ENCODE assay signal across 34 cellular contexts in genomic region chr16:4946917-4947316, GRCh38. TPM values are rescaled to one million over a fixed set of nuclear protein-coding genes. Genes with fewer than 3 reads are reported as not detected.
"Had no signal": no experiment of that assay in that cellular context is flagged by ENCODE, and none has a peak within 500 bp of the region (broad histone marks: within the 10 kb centered on the region; RNA-seq: fewer than 3 reads in every experiment).

No MANE protein-coding gene starts in this region.

- H3K79me2 ChIP-seq: parathyroid adenoma had no signal

- H3K36me3 Mint-ChIP-seq: activated CD4-positive, alpha-beta memory T cell treated with anti-CD3 and anti-CD28 coated beads for 36 hours; activated naive CD8-positive, alpha-beta T cell treated with anti-CD3 and anti-CD28 coated beads for 36 hours; stimulated activated naive B cell treated with anti-CD40 and anti-IgM and Interleukin-4, amounts not matched to agents 10 μg/mL and 1 μg/mL and 100 μg/mL, for 72 hours had no signal

- H3K36me3 ChIP-seq: adrenal gland, heart right ventricle, left lung, lower lobe of right lung, right atrium auricular region, tibial nerve, WERI-Rb-1 had no signal

- H3K9me3 Mint-ChIP-seq: activated CD4-positive, alpha-beta memory T cell treated with anti-CD3 and anti-CD28 coated beads for 36 hours; activated naive CD4-positive, alpha-beta T cell treated with anti-CD3 and anti-CD28 coated beads for 36 hours; activated naive CD8-positive, alpha-beta T cell treated with anti-CD3 and anti-CD28 coated beads for 36 hours; activated T-helper 1 cell treated with anti-CD3 and anti-CD28 coated beads, Interleukin-12 subunit alpha, Interleukin-12 subunit beta, Interleukin-2, Interleukin-4 antibody, amounts not matched to agents 30 ng/mL and 10 ng/mL and 1 ng/mL, durations not matched to agents 14 hours and 24 hours and 36 hours; nephron progenitor cell; stimulated activated naive B cell treated with anti-CD40 and anti-IgM and Interleukin-4, amounts not matched to agents 10 μg/mL and 1 μg/mL and 100 μg/mL, for 72 hours had no signal

- ATAC-seq: activated CD4-positive, CD25-positive, alpha-beta regulatory T cell treated with anti-CD3 and anti-CD28 coated beads, Interleukin-2, amount 50 U/mL, for 24 hours; body of pancreas; foreskin keratinocyte; heart right ventricle; left lung; lower lobe of right lung; stimulated activated naive B cell treated with anti-CD40 and anti-IgM and Interleukin-4, amounts not matched to agents 10 μg/mL and 1 μg/mL and 100 μg/mL, for 72 hours; T-helper 17 cell had no signal

- H3K27me3 ChIP-seq: adrenal gland, body of pancreas, foreskin keratinocyte, right atrium auricular region, tibial nerve had no signal

- H2AFZ ChIP-seq: parathyroid adenoma had no signal

- DNase-seq: activated CD4-positive, alpha-beta memory T cell treated with anti-CD3 and anti-CD28 coated beads for 36 hours; activated CD4-positive, alpha-beta T cell treated with anti-CD3 and anti-CD28 coated beads for 48 hours; activated CD8-positive, alpha-beta memory T cell treated with anti-CD3 and anti-CD28 coated beads, Interleukin-2, amount 50 U/mL, for 4 hours; activated effector memory CD4-positive, alpha-beta T cell treated with anti-CD3 and anti-CD28 coated beads, Interleukin-2, amount 50 U/mL, for 16 hours; activated naive CD4-positive, alpha-beta T cell treated with anti-CD3 and anti-CD28 coated beads for 36 hours; activated naive CD8-positive, alpha-beta T cell treated with anti-CD3 and anti-CD28 coated beads for 36 hours; activated T-cell treated with anti-CD3 and anti-CD28 coated beads, Interleukin-2, amount 50 U/mL, for 1 hour; adrenal gland; body of pancreas; dorsolateral prefrontal cortex; effector memory CD4-positive, alpha-beta T cell; foreskin keratinocyte; heart right ventricle; lower lobe of right lung; mesendoderm; nephron progenitor cell; nucleus accumbens; stimulated activated CD4-positive, alpha-beta T cell treated with anti-CD3 and anti-CD28 coated beads, Interleukin-15, amount 100 ng/mL, for 24 hours; stimulated activated CD4-positive, alpha-beta T cell treated with anti-CD3 and anti-CD28 coated beads, Interleukin-2, amount 100 ng/mL, for 24 hours; stimulated activated naive B cell treated with anti-CD40 and anti-IgM and Interleukin-4, amounts not matched to agents 10 μg/mL and 1 μg/mL and 100 μg/mL, for 72 hours; T-helper 17 cell; T1000; WERI-Rb-1 had no signal

- H3K27ac Mint-ChIP-seq: activated CD4-positive, alpha-beta memory T cell treated with anti-CD3 and anti-CD28 coated beads for 36 hours; activated naive CD4-positive, alpha-beta T cell treated with anti-CD3 and anti-CD28 coated beads for 36 hours; activated naive CD8-positive, alpha-beta T cell treated with anti-CD3 and anti-CD28 coated beads for 36 hours; activated T-helper 1 cell treated with anti-CD3 and anti-CD28 coated beads, Interleukin-12 subunit alpha, Interleukin-12 subunit beta, Interleukin-2, Interleukin-4 antibody, amounts not matched to agents 30 ng/mL and 10 ng/mL and 1 ng/mL, durations not matched to agents 14 hours and 24 hours and 36 hours; nephron progenitor cell; stimulated activated naive B cell treated with anti-CD40 and anti-IgM and Interleukin-4, amounts not matched to agents 10 μg/mL and 1 μg/mL and 100 μg/mL, for 72 hours; T-helper 17 cell had no signal

- H3K4me1 Mint-ChIP-seq: activated naive CD8-positive, alpha-beta T cell treated with anti-CD3 and anti-CD28 coated beads for 36 hours had no signal

- H3K4me3 ChIP-seq: adrenal gland, body of pancreas, coronary artery, dorsolateral prefrontal cortex, heart right ventricle, left lung, lower lobe of right lung, right atrium auricular region, tibial nerve had no signal

- H3K27ac ChIP-seq: coronary artery, dorsolateral prefrontal cortex, foreskin keratinocyte, heart right ventricle, lower lobe of right lung, parathyroid adenoma had no signal

- H3K4me3 Mint-ChIP-seq: activated CD4-positive, alpha-beta memory T cell treated with anti-CD3 and anti-CD28 coated beads for 36 hours; activated naive CD4-positive, alpha-beta T cell treated with anti-CD3 and anti-CD28 coated beads for 36 hours; activated naive CD8-positive, alpha-beta T cell treated with anti-CD3 and anti-CD28 coated beads for 36 hours; activated T-helper 1 cell treated with anti-CD3 and anti-CD28 coated beads, Interleukin-12 subunit alpha, Interleukin-12 subunit beta, Interleukin-2, Interleukin-4 antibody, amounts not matched to agents 30 ng/mL and 10 ng/mL and 1 ng/mL, durations not matched to agents 14 hours and 24 hours and 36 hours; nephron progenitor cell; stimulated activated naive B cell treated with anti-CD40 and anti-IgM and Interleukin-4, amounts not matched to agents 10 μg/mL and 1 μg/mL and 100 μg/mL, for 72 hours; T-helper 17 cell had no signal

- H3K9me3 ChIP-seq: adrenal gland, body of pancreas, heart right ventricle, left lung, lower lobe of right lung, right atrium auricular region, tibial nerve had no signal

RNA-seq across cellular contexts. Expression of gene PPL, which starts 10.0 kb away (rescaled TPM):
- total RNA-seq: activated CD8-positive, alpha-beta memory T cell treated with anti-CD3 and anti-CD28 coated beads for 36 hours; activated naive CD8-positive, alpha-beta T cell treated with anti-CD3 and anti-CD28 coated beads for 36 hours; activated T-helper 1 cell treated with anti-CD3 and anti-CD28 coated beads, Interleukin-12 subunit alpha, Interleukin-12 subunit beta, Interleukin-2, Interleukin-4 antibody, amounts not matched to agents 30 ng/mL and 10 ng/mL and 1 ng/mL, durations not matched to agents 14 hours and 24 hours and 36 hours; mononuclear cell; T-helper 17 cell had no signal

RNA-seq across cellular contexts. Expression of gene SEC14L5, which starts 11.2 kb away (rescaled TPM):
- total RNA-seq: activated CD8-positive, alpha-beta memory T cell treated with anti-CD3 and anti-CD28 coated beads for 36 hours; activated naive CD4-positive, alpha-beta T cell treated with anti-CD3 and anti-CD28 coated beads for 36 hours; activated T-helper 1 cell treated with anti-CD3 and anti-CD28 coated beads, Interleukin-12 subunit alpha, Interleukin-12 subunit beta, Interleukin-2, Interleukin-4 antibody, amounts not matched to agents 30 ng/mL and 10 ng/mL and 1 ng/mL, durations not matched to agents 14 hours and 24 hours and 36 hours; foreskin keratinocyte; glomerular endothelial cell; pulmonary artery endothelial cell had no signal
- polyA plus RNA-seq: foreskin keratinocyte had no signal
